In the genomic region with DNA sequence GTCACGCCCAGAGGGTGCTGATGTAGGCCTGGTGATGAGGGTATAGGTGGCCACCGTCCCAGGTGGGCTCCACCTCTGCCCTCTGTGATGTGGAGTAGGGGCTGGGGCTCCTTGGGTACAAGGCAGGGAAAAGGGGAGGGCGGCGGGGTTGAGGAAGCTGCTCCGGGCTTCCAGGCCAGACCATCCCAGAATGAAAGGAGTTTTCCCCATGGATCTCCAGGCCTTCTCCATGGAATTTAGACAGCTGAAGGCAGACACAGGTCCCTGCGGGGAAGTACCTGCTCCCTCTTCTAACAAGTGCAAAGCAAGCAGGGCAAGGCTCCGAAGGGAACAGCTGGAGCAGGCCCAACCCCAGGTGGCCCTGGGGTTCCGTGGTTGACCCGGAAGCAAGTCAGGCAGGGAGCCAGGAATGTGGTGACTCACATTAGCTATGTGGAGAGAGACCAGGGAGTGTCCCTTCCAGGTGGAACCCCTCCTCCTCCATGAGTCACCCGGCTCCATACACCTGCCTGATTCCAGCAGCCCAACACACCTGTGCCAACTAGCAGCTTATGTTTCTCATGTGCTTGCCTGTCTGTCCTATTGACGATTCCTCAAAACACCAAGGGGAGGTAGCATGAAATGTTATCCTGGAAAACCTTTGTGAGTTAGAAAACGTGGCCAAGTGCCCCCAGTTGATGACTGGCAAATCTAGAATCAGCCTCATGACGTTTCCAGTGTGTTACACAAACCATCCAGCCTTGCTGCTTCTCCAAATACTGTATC, we compare ENCODE assay signal across 8 cellular contexts. TPM values are rescaled to one million over a fixed set of nuclear protein-coding genes. Genes with fewer than 3 reads are reported as not detected.
DNase-seq lines count a peak whose midpoint lies in the region; ATAC-seq and TF ChIP-seq lines count a peak whose summit lies in the region.

No MANE protein-coding gene starts in this region.

- peak overlapping the region; percentile 94 for H3K27ac Mint-ChIP-seq in chondrocyte (ENCODE audit: unreplicated experiment)

- no peaks in the 10 kb centered on the region for H3K27me3 ChIP-seq in AG04450 (ENCODE audit: control insufficient read depth, insufficient read depth, low read length)
- H3K27me3 ChIP-seq in OCI-LY1 (ENCODE audit: insufficient read depth, low read length): peaks cover 16% of the 10 kb centered on the region

- H4K20me1 ChIP-seq in OCI-LY1 (ENCODE audit: insufficient read depth, low read length): no peaks in the 10 kb centered on the region

- no peaks in the 10 kb centered on the region for H3K9me2 ChIP-seq in OCI-LY1 (ENCODE audit: low read depth, low read length)

- DNase-seq in AG04450 (ENCODE audit: low read depth, low spot score) (no peak), chondrocyte (ENCODE audit: low spot score) (no peak), lower leg skin (ENCODE audit: low spot score in 2 of 2) (peak; percentile 91 to 95)
- no peak for DNase-seq in central memory CD4-positive, alpha-beta T cell

- no peak overlapping the region for H3K4me3 Mint-ChIP-seq in chondrocyte (ENCODE audit: unreplicated experiment)

- no peak overlapping the region for H2AFZ ChIP-seq in OCI-LY1 (ENCODE audit: low read length)

- no peaks in the 10 kb centered on the region for H3K9me3 Mint-ChIP-seq in chondrocyte (ENCODE audit: low read depth)

- no peaks in the 10 kb centered on the region for H3K79me2 ChIP-seq in OCI-LY1 (ENCODE audit: insufficient read depth, low read length)

- no peak overlapping the region for H3K9ac ChIP-seq in OCI-LY1 (ENCODE audit: low read length)

- intact Hi-C loops in lower leg skin (cut with DNase I; ENCODE audit: low total_unique reads): no loop called here

- H3K4me1 Mint-ChIP-seq in chondrocyte (ENCODE audit: low read depth): peaks cover 74% of the 10 kb centered on the region

- TF ChIP-seq CTCF in AG04450 (IDR thresholded peaks at IDR 0.05; ENCODE audit: low read depth, low read length) (no peak), HEK293 (tag by site-specific recombination; IDR thresholded peaks at IDR 0.05) (no peak), OCI-LY1 (IDR thresholded peaks at IDR 0.05; ENCODE audit: low read length) (no peak), chondrocyte (IDR thresholded peaks at IDR 0.05) (no peak), lower leg skin (IDR thresholded peaks at IDR 0.05) (no peak)

- H3K9me3 ChIP-seq in AG04450 (ENCODE audit: control insufficient read depth, insufficient read depth, low read length) (no peaks in the 10 kb centered on the region), HEK293 (ENCODE audit: control insufficient read depth, insufficient read depth, low read depth, low read length) (no peaks in the 10 kb centered on the region), OCI-LY1 (ENCODE audit: low read length) (no peaks in the 10 kb centered on the region)

- CTCF ChIA-PET in AG04450 (lab: Charles Lee): interaction anchor here (0.6 to 1.5 kb wide), 2 partner anchors 110 kb away, joined by 3 to 5 read pairs; no protein-coding TSS in a partner anchor
- CTCF ChIA-PET in HEK293 (lab: Yijun Ruan, JAX): interaction anchor here (0.6 to 11.8 kb wide), 8 partner anchors 9 to 309 kb away, joined by 3 to 143 read pairs (median 4); no protein-coding TSS in a partner anchor

- POLR2A ChIA-PET in AG04450 (lab: Yijun Ruan, JAX): interaction anchor here (1.5 kb wide), 1 partner anchor 50 kb away, joined by 5 read pairs; no protein-coding TSS in a partner anchor
- POLR2A ChIA-PET in HEK293 (lab: Yijun Ruan, JAX): interaction anchor here (0.5 to 0.9 kb wide), 3 partner anchors 110 to 440 kb away, joined by 3 to 4 read pairs (median 4); partner anchors contain the start of gene TMEM242

- H3F3A ChIP-seq in OCI-LY1 (ENCODE audit: insufficient read depth, low read length): peaks cover 4% of the 10 kb centered on the region; the same call in 1 of the 2 replicates

- H3K27ac ChIP-seq in AG04450 (ENCODE audit: low read depth, low read length) (peak overlapping the region; percentile 93), HEK293 (ENCODE audit: extremely low read depth, low read depth, low read length) (no peak overlapping the region), OCI-LY1 (ENCODE audit: low read depth, low read length, poor library complexity, severe bottlenecking) (peak overlapping the region; percentile 40)

- WGBS in lower leg skin, 2 donors: 34 to 45% methylated on average over 13 of the region's 13 CpGs

- TF ChIP-seq POLR2A in lower leg skin (IDR thresholded peaks at IDR 0.05): no peak

- H3K4me1 ChIP-seq in HEK293 (ENCODE audit: control insufficient read depth, insufficient read depth, low read length): peaks cover 5% of the 10 kb centered on the region; the same call in 1 of the 2 replicates
- H3K4me1 ChIP-seq in OCI-LY1 (ENCODE audit: insufficient read depth, low read length, severe bottlenecking): peaks cover 38% of the 10 kb centered on the region

- H3K36me3 ChIP-seq in HEK293 (ENCODE audit: control insufficient read depth in 2 of 2, insufficient read depth in 1 of 2, low read length in 2 of 2): no peaks in the 10 kb centered on the region
- H3K36me3 ChIP-seq in OCI-LY1 (ENCODE audit: insufficient read depth, low read length): no peaks in the 10 kb centered on the region

- no peaks in the 10 kb centered on the region for H3K36me3 Mint-ChIP-seq in chondrocyte (ENCODE audit: low read depth)

- no peaks in the 10 kb centered on the region for H3K27me3 Mint-ChIP-seq in chondrocyte (ENCODE audit: low read depth)

- H3K4me3 ChIP-seq in AG04450 (ENCODE audit: low read depth, low read length) (no peak overlapping the region), HEK293 (ENCODE audit: low read depth, low read length) (no peak overlapping the region), OCI-LY1 (ENCODE audit: low read depth, low read length, poor library complexity, severe bottlenecking) (no peak overlapping the region), lower leg skin (ENCODE audit: low read depth, poor library complexity, severe bottlenecking) (no peak overlapping the region)

- H3K4me2 ChIP-seq in OCI-LY1 (ENCODE audit: low read length): peak overlapping the region; percentile 65

- no peak for ATAC-seq in activated CD4-positive, CD25-positive, alpha-beta regulatory T cell treated with anti-CD3 and anti-CD28 coated beads, Interleukin-2, amount 50 U/mL, for 24 hours
- no peak for ATAC-seq in GM21528 (IDR thresholded peaks at IDR 0.05; ENCODE audit: low FRiP score, unreplicated experiment)

TF ChIP-seq in HEK293, 187 proteins besides CTCF, POLR2A, EP300 and RAD21 (continues in another document):
- TF ChIP-seq ZNF366 (tag by site-specific recombination; conservative IDR thresholded peaks at IDR 0.05): peak; percentile 29; the same call in 1 of the 2 replicates
- TF ChIP-seq ZNF610 (tag by site-specific recombination; IDR thresholded peaks at IDR 0.05; ENCODE audit: borderline replicate concordance): no peak
- no peak for TF ChIP-seq KLF7 (tag by site-specific recombination; IDR thresholded peaks at IDR 0.05; ENCODE audit: borderline replicate concordance)
- TF ChIP-seq GLI4 (tag by site-specific recombination; IDR thresholded peaks at IDR 0.05): no peak
- no peak for TF ChIP-seq ZNF266 (tag by site-specific recombination; IDR thresholded peaks at IDR 0.05; ENCODE audit: low read depth)
- TF ChIP-seq ZBTB8A (tag by site-specific recombination; IDR thresholded peaks at IDR 0.05): no peak
- no peak for TF ChIP-seq ZNF416 (tag by site-specific recombination; IDR thresholded peaks at IDR 0.05)
- peak; percentile 40; the same call in 1 of the 2 replicates for TF ChIP-seq ZBTB48 (tag by site-specific recombination; IDR thresholded peaks at IDR 0.05)
- no peak for TF ChIP-seq BCL11B (tag by site-specific recombination; IDR thresholded peaks at IDR 0.05; ENCODE audit: low read depth)
- no peak for TF ChIP-seq ZSCAN23 (tag by site-specific recombination; IDR thresholded peaks at IDR 0.05)
- peak; percentile 50; the same call in 1 of the 2 replicates for TF ChIP-seq IKZF3 (tag by site-specific recombination; IDR thresholded peaks at IDR 0.05)
- peak; percentile 39 for TF ChIP-seq SP7 (tag by site-specific recombination; IDR thresholded peaks at IDR 0.05)
- TF ChIP-seq ZNF157 (tag by site-specific recombination; IDR thresholded peaks at IDR 0.05): no peak
- no peak for TF ChIP-seq ZSCAN30 (tag by site-specific recombination; IDR thresholded peaks at IDR 0.05)
- TF ChIP-seq ZNF626 (tag by site-specific recombination; IDR thresholded peaks at IDR 0.05): no peak
- TF ChIP-seq, protein P1, sequence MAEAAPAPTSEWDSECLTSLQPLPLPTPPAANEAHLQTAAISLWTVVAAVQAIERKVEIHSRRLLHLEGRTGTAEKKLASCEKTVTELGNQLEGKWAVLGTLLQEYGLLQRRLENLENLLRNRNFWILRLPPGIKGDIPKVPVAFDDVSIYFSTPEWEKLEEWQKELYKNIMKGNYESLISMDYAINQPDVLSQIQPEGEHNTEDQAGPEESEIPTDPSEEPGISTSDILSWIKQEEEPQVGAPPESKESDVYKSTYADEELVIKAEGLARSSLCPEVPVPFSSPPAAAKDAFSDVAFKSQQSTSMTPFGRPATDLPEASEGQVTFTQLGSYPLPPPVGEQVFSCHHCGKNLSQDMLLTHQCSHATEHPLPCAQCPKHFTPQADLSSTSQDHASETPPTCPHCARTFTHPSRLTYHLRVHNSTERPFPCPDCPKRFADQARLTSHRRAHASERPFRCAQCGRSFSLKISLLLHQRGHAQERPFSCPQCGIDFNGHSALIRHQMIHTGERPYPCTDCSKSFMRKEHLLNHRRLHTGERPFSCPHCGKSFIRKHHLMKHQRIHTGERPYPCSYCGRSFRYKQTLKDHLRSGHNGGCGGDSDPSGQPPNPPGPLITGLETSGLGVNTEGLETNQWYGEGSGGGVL (tag by site-specific recombination; IDR thresholded peaks at IDR 0.05): peak; percentile 58; the same call in 1 of the 2 replicates
- no peak for TF ChIP-seq FEZF1 (tag by site-specific recombination; IDR thresholded peaks at IDR 0.05)
- no peak for TF ChIP-seq ZNF514 (tag by site-specific recombination; IDR thresholded peaks at IDR 0.05)
- no peak for TF ChIP-seq ZNF777 (tag by site-specific recombination; IDR thresholded peaks at IDR 0.05; ENCODE audit: borderline replicate concordance)
- no peak for TF ChIP-seq ZNF133 (tag by site-specific recombination; IDR thresholded peaks at IDR 0.05)
- peak; percentile 76 for TF ChIP-seq GLIS1 (tag by site-specific recombination; IDR thresholded peaks at IDR 0.05)
- no peak for TF ChIP-seq ZNF558 (tag by site-specific recombination; IDR thresholded peaks at IDR 0.05)
- no peak for TF ChIP-seq MZF1 (tag by site-specific recombination; IDR thresholded peaks at IDR 0.05; ENCODE audit: borderline replicate concordance)

RNA-seq across cellular contexts. Expression of gene SNX9, which starts 59.7 kb away (rescaled TPM):
- polyA plus RNA-seq in AG04450 (2011; rRNA removed): 52.4 and 58.7 TPM in 2 replicates
- 34.0 and 37.8 TPM in 2 replicates for polyA minus RNA-seq in AG04450 (2011; rRNA and poly(A)+ RNA removed)
- total RNA-seq in chondrocyte (31.7 to 47.1 TPM (median 43.9 TPM) in 3 replicates), lower leg skin (10 to 100 TPM; 37.4 to 59.5 (median 46.7) TPM)

Comparison
In these comparisons a context has a peak if more than half of its experiments do, and no peak if none do; other contexts are left out.
1. DNase-seq: peak in lower leg skin (2 of 2); none in AG04450 (single experiment), chondrocyte (single experiment) and central memory CD4-positive, alpha-beta T cell (single experiment).